Comparison of ENCODE assay signal across 22 cellular contexts in the genomic region with DNA sequence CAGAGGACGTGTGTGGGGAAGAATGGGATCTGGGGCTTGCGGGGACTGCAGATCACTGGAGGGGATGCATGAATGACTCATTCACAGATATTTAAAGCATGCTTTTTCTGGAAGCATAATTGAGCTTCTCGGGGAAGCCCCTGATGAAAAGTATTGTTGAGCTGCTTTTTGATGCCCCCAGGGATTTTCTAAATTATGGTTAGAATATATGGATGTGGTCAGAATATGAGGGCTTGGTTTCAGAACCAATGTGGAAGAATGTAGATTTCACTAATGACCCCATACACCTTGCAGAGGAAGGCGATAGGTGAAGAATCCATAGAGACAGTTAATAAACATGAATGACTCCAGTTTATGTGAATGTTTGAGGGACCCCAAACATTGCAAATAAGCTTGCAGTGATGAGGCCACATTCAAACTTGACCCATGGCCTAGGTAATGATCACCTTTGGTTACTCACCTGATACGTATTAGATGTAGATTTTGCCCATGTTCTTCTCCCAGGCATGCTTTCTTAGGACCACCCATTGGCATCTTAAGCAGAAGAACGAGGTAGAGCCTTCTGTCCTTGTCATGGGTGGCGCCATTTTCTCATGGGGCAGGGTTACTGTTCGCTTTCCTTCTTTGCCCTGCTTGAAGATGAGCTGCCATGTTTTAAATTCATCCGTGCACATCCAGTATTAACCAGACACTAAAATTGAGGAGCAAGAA. TPM values are rescaled to one million over a fixed set of nuclear protein-coding genes. Genes with fewer than 3 reads are reported as not detected.
DNase-seq lines count a peak whose midpoint lies in the region; ATAC-seq, FAIRE-seq and TF ChIP-seq lines count a peak whose summit lies in the region.
"Had no signal": no experiment of that assay in that cellular context is flagged by ENCODE, and none has a peak within 500 bp of the region (broad histone marks: within the 10 kb centered on the region; RNA-seq: fewer than 3 reads in every experiment).

No MANE protein-coding gene starts in this region.

- H3K27me3 Mint-ChIP-seq in stimulated activated naive CD8-positive, alpha-beta T cell treated with anti-CD3 and anti-CD28 coated beads, Interleukin-15, amount 100 ng/mL, for 72 hours = no peaks in the 10 kb centered on the region
- H3K27me3 Mint-ChIP-seq in chondrocyte (ENCODE audit: low read depth) (no peaks in the 10 kb centered on the region), nephron progenitor cell (ENCODE audit: low read depth, poor library complexity) (peaks cover 10% of the 10 kb centered on the region)
- H3K27me3 Mint-ChIP-seq in T-helper 2 cell treated with Interferon-gamma antibody and Interleukin-4, amounts not matched to agents 5 μg/mL and 100 μg/mL, for 36 hours (ENCODE audit: low read depth) = peaks cover 6% of the 10 kb centered on the region

- H2AFZ ChIP-seq in trophoblast cell (ENCODE audit: insufficient read depth, low read length, poor library complexity) = no peak overlapping the region

- no peak overlapping the region for H3K4me2 ChIP-seq in trophoblast cell (ENCODE audit: low read length)
- H3K4me2 ChIP-seq: KMS-11 had no signal

- no peak overlapping the region for H2BK120ac ChIP-seq in trophoblast cell (ENCODE audit: insufficient read depth, low read length, poor library complexity)

- H3K36me3 ChIP-seq in trophoblast cell (ENCODE audit: control insufficient read depth in 1 of 2, insufficient read depth in 2 of 2, low read length in 2 of 2) = peaks cover 0 to 2% of the 10 kb centered on the region in 2 experiments

- H4K91ac ChIP-seq in trophoblast cell (ENCODE audit: low read depth, low read length) = peak overlapping the region; percentile 56

- H3K9me3 ChIP-seq in trophoblast cell (ENCODE audit: insufficient read depth, low read depth, low read length) = peaks cover 2% of the 10 kb centered on the region

- H3K9ac ChIP-seq in trophoblast cell (ENCODE audit: low read length) = no peak overlapping the region
- H3K9ac ChIP-seq: KMS-11 had no signal

- H4K8ac ChIP-seq in trophoblast cell (ENCODE audit: low read depth, low read length) = no peak overlapping the region

- no peak overlapping the region for H2BK5ac ChIP-seq in trophoblast cell (ENCODE audit: low read depth, low read length, poor library complexity)

- H3K9me3 Mint-ChIP-seq in stimulated activated naive CD8-positive, alpha-beta T cell treated with anti-CD3 and anti-CD28 coated beads, Interleukin-15, amount 100 ng/mL, for 72 hours = no peaks in the 10 kb centered on the region
- H3K9me3 Mint-ChIP-seq in chondrocyte (ENCODE audit: low read depth) (no peaks in the 10 kb centered on the region), nephron progenitor cell (no peaks in the 10 kb centered on the region)
- H3K9me3 Mint-ChIP-seq in T-helper 2 cell treated with Interferon-gamma antibody and Interleukin-4, amounts not matched to agents 5 μg/mL and 100 μg/mL, for 36 hours = no peaks in the 10 kb centered on the region
- H3K9me3 Mint-ChIP-seq: CD14-positive monocyte had no signal

- peak overlapping the region; percentile 4 for H2BK12ac ChIP-seq in trophoblast cell (ENCODE audit: low read length)

- H3K27ac ChIP-seq in trophoblast cell (ENCODE audit: low read depth, low read length) = no peak overlapping the region
- H3K27ac ChIP-seq: KMS-11 had no signal

- no peak overlapping the region for H4K12ac ChIP-seq in trophoblast cell (ENCODE audit: low read depth, low read length)

- H2AK5ac ChIP-seq in trophoblast cell (ENCODE audit: low read length) = no peak overlapping the region

- H3K14ac ChIP-seq in trophoblast cell (ENCODE audit: low read length) = no peak overlapping the region

- H3K4me1 Mint-ChIP-seq in stimulated activated naive CD8-positive, alpha-beta T cell treated with anti-CD3 and anti-CD28 coated beads, Interleukin-15, amount 100 ng/mL, for 72 hours = peaks cover 34% of the 10 kb centered on the region
- H3K4me1 Mint-ChIP-seq in chondrocyte (ENCODE audit: low read depth) (peaks cover 54% of the 10 kb centered on the region), nephron progenitor cell (peaks cover 33% of the 10 kb centered on the region)
- H3K4me1 Mint-ChIP-seq in T-helper 2 cell treated with Interferon-gamma antibody and Interleukin-4, amounts not matched to agents 5 μg/mL and 100 μg/mL, for 36 hours (ENCODE audit: low read depth) = peaks cover 8% of the 10 kb centered on the region
- H3K4me1 Mint-ChIP-seq: CD14-positive monocyte had no signal

- H3K23ac ChIP-seq in trophoblast cell (ENCODE audit: low read length) = no peak overlapping the region

- no peak overlapping the region for H3K18ac ChIP-seq in trophoblast cell (ENCODE audit: low read length)

- no peaks in the 10 kb centered on the region for H3K27me3 ChIP-seq in trophoblast cell (ENCODE audit: insufficient read depth, low read length)

- H3K36me3 Mint-ChIP-seq in chondrocyte (ENCODE audit: low read depth) = peaks cover 3% of the 10 kb centered on the region
- no peaks in the 10 kb centered on the region for H3K36me3 Mint-ChIP-seq in nephron progenitor cell (ENCODE audit: low read depth)
- H3K36me3 Mint-ChIP-seq in T-helper 2 cell treated with Interferon-gamma antibody and Interleukin-4, amounts not matched to agents 5 μg/mL and 100 μg/mL, for 36 hours (ENCODE audit: low read depth) = no peaks in the 10 kb centered on the region
- H3K36me3 Mint-ChIP-seq: CD14-positive monocyte had no signal

- no peak for DNase-seq in stimulated activated naive CD8-positive, alpha-beta T cell treated with anti-CD3 and anti-CD28 coated beads, Interleukin-15, amount 100 ng/mL, for 72 hours
- DNase-seq in stimulated activated naive CD8-positive, alpha-beta T cell treated with anti-CD3 and anti-CD28 coated beads, Interleukin-15, Interleukin-2, amounts not matched to agents 100 U/mL and 50 U/mL, for 24 hours = no peak
- DNase-seq in chondrocyte (ENCODE audit: low spot score) (no peak), trophoblast cell (peak in 1 of 2 donors; percentile 26), nephron progenitor cell (no peak), frontal cortex (ENCODE audit: low spot score in 2 of 2) (no peak)
- DNase-seq in T-helper 2 cell treated with Interferon-gamma antibody and Interleukin-4, amounts not matched to agents 5 μg/mL and 100 μg/mL, for 36 hours (ENCODE audit: low spot score) = no peak
- DNase-seq: 8988T, AML-193, DMS53, H7, NCI-H1105, NCI-H146, NCI-H2029, NCI-H226, NCI-H510A treated with DMSO at 0.1 percent for 48 hours, NCI-H748 treated with DMSO at 0.1 percent for 48 hours had no signal

- no CpG with 5 or more reads among the region's 9 CpGs for whole genome bisulfite sequencing in trophoblast cell (ENCODE audit: extremely low coverage, insufficient coverage, insufficient read length)

- H3K4me3 ChIP-seq in trophoblast cell (ENCODE audit: low read depth, low read length) = no peak overlapping the region

- no peak overlapping the region for H3K4ac ChIP-seq in trophoblast cell (ENCODE audit: low read depth, low read length)

- peaks cover 13% of the 10 kb centered on the region for H3K79me1 ChIP-seq in trophoblast cell (ENCODE audit: low read length)

- H3K4me1 ChIP-seq in trophoblast cell (ENCODE audit: control insufficient read depth in 1 of 2, insufficient read depth in 2 of 2, low read length in 2 of 2) = peaks cover 19 to 24% of the 10 kb centered on the region in 2 experiments

- peak; percentile 20 for ATAC-seq in stimulated activated naive CD8-positive, alpha-beta T cell treated with anti-CD3 and anti-CD28 coated beads, Interleukin-15, amount 100 ng/mL, for 72 hours
- no peak for ATAC-seq in stimulated activated naive CD8-positive, alpha-beta T cell treated with anti-CD3 and anti-CD28 coated beads, Interleukin-15, Interleukin-2, amounts not matched to agents 100 U/mL and 50 U/mL, for 24 hours
- no peak for ATAC-seq in GM18873 (IDR thresholded peaks at IDR 0.05; ENCODE audit: low FRiP score, unreplicated experiment)
- ATAC-seq: Panc1, SK-N-SH treated with all-trans-retinoic acid at 6 μM for 48 hours had no signal

- TF ChIP-seq CTCF in chondrocyte (IDR thresholded peaks at IDR 0.05) (no peak), nephron progenitor cell (IDR thresholded peaks at IDR 0.05) (no peak)

- no peak overlapping the region for H3K27ac Mint-ChIP-seq in stimulated activated naive CD8-positive, alpha-beta T cell treated with anti-CD3 and anti-CD28 coated beads, Interleukin-15, amount 100 ng/mL, for 72 hours
- peak overlapping the region; percentile 45 for H3K27ac Mint-ChIP-seq in chondrocyte (ENCODE audit: unreplicated experiment)
- no peak overlapping the region for H3K27ac Mint-ChIP-seq in nephron progenitor cell
- no peak overlapping the region for H3K27ac Mint-ChIP-seq in T-helper 2 cell treated with Interferon-gamma antibody and Interleukin-4, amounts not matched to agents 5 μg/mL and 100 μg/mL, for 36 hours
- H3K27ac Mint-ChIP-seq: CD14-positive monocyte had no signal

- no peak overlapping the region for H3K4me3 Mint-ChIP-seq in stimulated activated naive CD8-positive, alpha-beta T cell treated with anti-CD3 and anti-CD28 coated beads, Interleukin-15, amount 100 ng/mL, for 72 hours
- no peak overlapping the region for H3K4me3 Mint-ChIP-seq in chondrocyte (ENCODE audit: unreplicated experiment)
- no peak overlapping the region for H3K4me3 Mint-ChIP-seq in nephron progenitor cell
- no peak overlapping the region for H3K4me3 Mint-ChIP-seq in T-helper 2 cell treated with Interferon-gamma antibody and Interleukin-4, amounts not matched to agents 5 μg/mL and 100 μg/mL, for 36 hours
- H3K4me3 Mint-ChIP-seq: CD14-positive monocyte had no signal

- no peak for FAIRE-seq in frontal cortex (lab: Jason Lieb, UNC)

- H3K79me2 ChIP-seq in trophoblast cell (ENCODE audit: control insufficient read depth, insufficient read depth, low read length, poor library complexity) = no peaks in the 10 kb centered on the region

RNA-seq across cellular contexts. Expression of a gene that starts 36.3 kb away (rescaled TPM):
- total RNA-seq in chondrocyte = 9.7 to 14.4 TPM (median 11.5 TPM) in 3 replicates
- polyA plus RNA-seq in trophoblast cell (2013) = 17.5 and 17.8 TPM in 2 replicates
- total RNA-seq in frontal cortex = 2.4 TPM
